9 cellular contexts compared by ENCODE assay signal in the genomic region with DNA sequence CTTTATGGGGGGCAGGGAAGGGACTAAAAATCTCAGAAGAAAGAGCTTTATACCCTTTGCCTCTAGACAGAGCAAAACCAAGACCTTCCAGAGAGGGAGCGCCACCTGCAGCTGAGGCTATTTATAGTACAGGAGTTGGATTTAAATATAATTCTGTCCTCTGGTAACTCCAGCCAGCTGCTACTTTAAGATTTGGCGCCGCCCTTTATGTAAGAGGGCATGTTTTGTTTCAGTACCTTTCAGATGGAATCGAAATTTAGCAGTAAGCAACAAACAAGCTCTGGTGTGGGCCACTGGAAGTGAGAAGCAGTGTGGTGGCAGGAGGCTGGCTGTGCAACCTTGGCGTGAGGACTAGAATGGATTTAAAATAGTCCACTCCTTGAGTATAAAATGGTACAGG. TPM values are rescaled to one million over a fixed set of nuclear protein-coding genes. Genes with fewer than 3 reads are reported as not detected.
DNase-seq lines count a peak whose midpoint lies in the region; ATAC-seq lines count a peak whose summit lies in the region.
"Had no signal": no experiment of that assay in that cellular context is flagged by ENCODE, and none has a peak within 500 bp of the region (broad histone marks: within the 10 kb centered on the region; RNA-seq: fewer than 3 reads in every experiment).

No MANE protein-coding gene starts in this region.

- intact Hi-C loops in posterior vena cava (cut with DNase I) = loop anchor here in 1 of 2 donors (10.0 kb wide), 1 partner anchor 262 kb away; no protein-coding TSS in a partner anchor

- DNase-seq in G401 (ENCODE audit: low spot score) (peak; percentile 16), NCI-H146 treated with DMSO at 0.1 percent for 48 hours (lab: John Stamatoyannopoulos, UW; ENCODE audit: unreplicated experiment) (peak; percentile 17), iPS-NIHi7 (ENCODE audit: extremely low spot score) (peak; percentile 48), posterior vena cava (ENCODE audit: low spot score) (no peak), NCI-H2081 treated with DMSO at 0.1 percent for 48 hours (lab: John Stamatoyannopoulos, UW) (no peak), epidermal melanocyte (ENCODE audit: insufficient read length, low spot score) (no peak), NCI-H187 treated with DMSO at 0.1 percent for 48 hours (lab: John Stamatoyannopoulos, UW) (no peak)
- DNase-seq in activated CD8-positive, alpha-beta T cell treated with anti-CD3 and anti-CD28 coated beads, Interleukin-2, amount 10 ng/mL, durations not matched to agents 7 days and 5 days = peak; percentile 69

- in situ Hi-C loops in G401 (cut with HindIII; ENCODE audit: low sequenced_read_pairs) = no loop called here

- no peak overlapping the region for H3K27ac Mint-ChIP-seq in activated CD8-positive, alpha-beta T cell treated with anti-CD3 and anti-CD28 coated beads, Interleukin-2, amount 10 ng/mL, durations not matched to agents 7 days and 5 days

- no peaks in the 10 kb centered on the region for H3K9me3 Mint-ChIP-seq in activated CD8-positive, alpha-beta T cell treated with anti-CD3 and anti-CD28 coated beads, Interleukin-2, amount 10 ng/mL, durations not matched to agents 7 days and 5 days (ENCODE audit: insufficient read depth)

- peak; percentile 83 for ATAC-seq in activated CD8-positive, alpha-beta T cell treated with anti-CD3 and anti-CD28 coated beads, Interleukin-2, amount 10 ng/mL, durations not matched to agents 7 days and 5 days

- CTCF ChIA-PET in activated CD8-positive, alpha-beta T cell treated with anti-CD3 and anti-CD28 coated beads, Interleukin-2, amount 10 ng/mL, durations not matched to agents 7 days and 5 days (lab: Charles Lee) = interaction anchor here (0.6 to 1.7 kb wide), 28 partner anchors 8 to 253 kb away, joined by 3 to 10 read pairs (median 4); partner anchors contain the start of genes KDM6B and NAA38

- POLR2A ChIA-PET in activated CD8-positive, alpha-beta T cell treated with anti-CD3 and anti-CD28 coated beads, Interleukin-2, amount 10 ng/mL, durations not matched to agents 7 days and 5 days (lab: Charles Lee) = interaction anchor here (0.7 kb wide), 1 partner anchor 176 kb away, joined by 3 read pairs; no protein-coding TSS in a partner anchor

- peaks cover 12% of the 10 kb centered on the region for H3K4me1 Mint-ChIP-seq in activated CD8-positive, alpha-beta T cell treated with anti-CD3 and anti-CD28 coated beads, Interleukin-2, amount 10 ng/mL, durations not matched to agents 7 days and 5 days (ENCODE audit: low read depth)

- H3K36me3 Mint-ChIP-seq in activated CD8-positive, alpha-beta T cell treated with anti-CD3 and anti-CD28 coated beads, Interleukin-2, amount 10 ng/mL, durations not matched to agents 7 days and 5 days (ENCODE audit: low read depth) = no peaks in the 10 kb centered on the region

- H3K27me3 Mint-ChIP-seq in activated CD8-positive, alpha-beta T cell treated with anti-CD3 and anti-CD28 coated beads, Interleukin-2, amount 10 ng/mL, durations not matched to agents 7 days and 5 days (ENCODE audit: low read depth) = peaks cover 40% of the 10 kb centered on the region

- no peak overlapping the region for H3K4me3 Mint-ChIP-seq in activated CD8-positive, alpha-beta T cell treated with anti-CD3 and anti-CD28 coated beads, Interleukin-2, amount 10 ng/mL, durations not matched to agents 7 days and 5 days

RNA-seq across cellular contexts. Expression of gene GUCY2D, which starts 5.2 kb away (rescaled TPM):
- total RNA-seq in G401 (2014; rRNA removed; shearing (Covaris generic)) = 0.06 TPM in 1 of 2 replicates, not detected in the other
- not detected for total RNA-seq in activated CD8-positive, alpha-beta T cell treated with anti-CD3 and anti-CD28 coated beads, Interleukin-2, amount 10 ng/mL, durations not matched to agents 7 days and 5 days
- total RNA-seq in posterior vena cava = not detected

RNA-seq across cellular contexts. Expression of gene ALOX15B, which starts 41.7 kb away (rescaled TPM):
- total RNA-seq in G401 (2014; rRNA removed; shearing (Covaris generic)) = not detected in 2 replicates
- not detected for total RNA-seq in activated CD8-positive, alpha-beta T cell treated with anti-CD3 and anti-CD28 coated beads, Interleukin-2, amount 10 ng/mL, durations not matched to agents 7 days and 5 days
- 1 to 10 TPM in 1 of 2 donors, under 1 TPM in 1; 0.48 to 3.3 TPM for total RNA-seq in posterior vena cava
- total RNA-seq: temporal lobe had no signal

Comparison
In these comparisons a context has a peak if more than half of its experiments do, and no peak if none do; other contexts are left out.
1. DNase-seq: peak in G401 (single experiment), NCI-H146 treated with DMSO at 0.1 percent for 48 hours (single experiment), activated CD8-positive, alpha-beta T cell treated with anti-CD3 and anti-CD28 coated beads, Interleukin-2, amount 10 ng/mL, durations not matched to agents 7 days and 5 days (single experiment) and iPS-NIHi7 (single experiment); none in posterior vena cava (single experiment), NCI-H2081 treated with DMSO at 0.1 percent for 48 hours (single experiment), epidermal melanocyte (single experiment) and NCI-H187 treated with DMSO at 0.1 percent for 48 hours (single experiment).